ENCODE assay signal across 7 cellular contexts in genomic region chr3:24496529-24497482, GRCh38. TPM values are rescaled to one million over a fixed set of nuclear protein-coding genes. Genes with fewer than 3 reads are reported as not detected.
A peak's percentile ranks its signal among the peaks of the same experiment; 100 is the strongest.
DNase-seq lines count a peak whose midpoint lies in the region; ATAC-seq and TF ChIP-seq lines count a peak whose summit lies in the region.

No MANE protein-coding gene starts in this region.

- H3K4me1 Mint-ChIP-seq in H9, result peaks cover 55 to 57% of the 10 kb centered on the region in 2 experiments

- H2BK5ac ChIP-seq in H9 (ENCODE audit: insufficient read length, low read length), result no peak overlapping the region

- ATAC-seq in SK-N-SH treated with all-trans-retinoic acid at 6 μM for 48 hours (peak; percentile 34), HG03196 (IDR thresholded peaks at IDR 0.05; ENCODE audit: unreplicated experiment) (no peak)

- no peak overlapping the region for H3K56ac ChIP-seq in H9 (ENCODE audit: insufficient read length, low read depth, low read length)

- no peaks in the 10 kb centered on the region for H3K9me3 ChIP-seq in H9 (ENCODE audit: control insufficient read depth, low read depth, low read length)

- no peak overlapping the region for H2BK120ac ChIP-seq in H9 (ENCODE audit: low read depth, low read length, poor library complexity, severe bottlenecking)

- H3K27ac Mint-ChIP-seq in H9, result no peak overlapping the region

- no peak overlapping the region for H4K8ac ChIP-seq in H9 (replicated peaks; ENCODE audit: insufficient read length, low read depth, low read length)

- H3K14ac ChIP-seq in H9 (ENCODE audit: insufficient read depth, low read length), result no peak overlapping the region

- H3K27me3 Mint-ChIP-seq in H9 (ENCODE audit: low read depth), result peaks cover 41% of the 10 kb centered on the region

- peaks cover 6% of the 10 kb centered on the region; the same call in 1 of the 2 replicates for H3K27me3 ChIP-seq in H9 (ENCODE audit: insufficient read depth, low read length)

- H3K23me2 ChIP-seq in H9 (ENCODE audit: insufficient read length, low read depth, low read length, poor library complexity, severe bottlenecking), result peaks cover 16% of the 10 kb centered on the region

- no peaks in the 10 kb centered on the region for H3K36me3 Mint-ChIP-seq in H9 (ENCODE audit: insufficient read depth in 1 of 3, low read depth in 3 of 3)

- H3K4me2 ChIP-seq in H9 (ENCODE audit: insufficient read depth, insufficient read length, low read length), result no peak overlapping the region

- no peak overlapping the region for H3K27ac ChIP-seq in H9 (ENCODE audit: insufficient read length, low read depth, low read length)

- H2AFZ ChIP-seq in H9 (ENCODE audit: low read length), result no peak overlapping the region

- H3K4ac ChIP-seq in H9 (ENCODE audit: low read depth, low read length), result no peak overlapping the region

- DNase-seq in H9, result peak; percentile 84
- DNase-seq in cardiac septum (ENCODE audit: low spot score), result peak; percentile 79
- peak; percentile 49 for DNase-seq in retina
- DNase-seq in stimulated activated CD4-positive, alpha-beta T cell treated with anti-CD3 and anti-CD28 coated beads, Interleukin-4, amount 100 ng/mL, for 24 hours, result no peak
- DNase-seq in NCI-H2171 (lab: John Stamatoyannopoulos, UW), result no peak

- H4K91ac ChIP-seq in H9 (ENCODE audit: insufficient read length, low read depth, low read length), result no peak overlapping the region

- no CpG with 5 or more reads among the region's 16 CpGs for WGBS in H9 (ENCODE audit: extremely low coverage, insufficient read length, low lambda C conversion rate)

- H3K4me3 Mint-ChIP-seq in H9, result peak overlapping the region in 1 of 2 experiments; percentile 7; a peak in 1 of 5 replicates

- no peak overlapping the region for H2BK20ac ChIP-seq in H9 (ENCODE audit: low read depth, low read length, poor library complexity, severe bottlenecking)

- no peak overlapping the region for H2AK5ac ChIP-seq in H9 (ENCODE audit: insufficient read length, low read length)

- H3K4me1 ChIP-seq in H9 (ENCODE audit: insufficient read depth, low read length), result peaks cover 14% of the 10 kb centered on the region; the same call in 1 of the 2 replicates

- H2BK12ac ChIP-seq in H9 (ENCODE audit: insufficient read length, low read depth, low read length), result no peak overlapping the region

- TF ChIP-seq CTCF in H9 (conservative IDR thresholded peaks at IDR 0.05), result peak; percentile 64

- no peak overlapping the region for H3T11ph ChIP-seq in H9 (ENCODE audit: low read length)

- no peaks in the 10 kb centered on the region for H3K79me2 ChIP-seq in H9 (ENCODE audit: insufficient read depth, low read length)

- H3K9me3 Mint-ChIP-seq in H9, result no peaks in the 10 kb centered on the region

- no peak overlapping the region for H3K18ac ChIP-seq in H9 (ENCODE audit: insufficient read length, low read depth, low read length)

- H4K5ac ChIP-seq in H9 (ENCODE audit: insufficient read length, low read depth, low read length), result no peak overlapping the region

- no peak overlapping the region for H3K9ac ChIP-seq in H9 (ENCODE audit: extremely low read depth, insufficient read length, low read length)

- no peaks in the 10 kb centered on the region for H3K79me1 ChIP-seq in H9 (ENCODE audit: insufficient read depth, low read depth, low read length, poor library complexity, severe bottlenecking)

- H4K20me1 ChIP-seq in H9 (ENCODE audit: control insufficient read depth, insufficient read depth, insufficient read length), result no peaks in the 10 kb centered on the region

- H2BK15ac ChIP-seq in H9 (ENCODE audit: low read depth, low read length), result no peak overlapping the region

- no peak overlapping the region for H3K23ac ChIP-seq in H9 (ENCODE audit: insufficient read length, low read depth, low read length)

- intact Hi-C loops in cardiac septum (cut with DNase I), result no loop called here

TF ChIP-seq in SK-N-SH treated with all-trans-retinoic acid at 6 μM for 48 hours, 23 proteins besides CTCF, POLR2A, EP300 and RAD21:
- TF ChIP-seq ZC3H10 (CRISPR knock-in tag; IDR thresholded peaks at IDR 0.05), result no peak
- TF ChIP-seq RARB (CRISPR knock-in tag; IDR thresholded peaks at IDR 0.05), result no peak
- no peak for TF ChIP-seq GLIS3 (CRISPR knock-in tag; IDR thresholded peaks at IDR 0.05)
- TF ChIP-seq ZFP30 (CRISPR knock-in tag; IDR thresholded peaks at IDR 0.05), result no peak
- TF ChIP-seq ZNF8 (CRISPR knock-in tag; IDR thresholded peaks at IDR 0.05), result no peak
- no peak for TF ChIP-seq ARNTL (CRISPR knock-in tag; IDR thresholded peaks at IDR 0.05; ENCODE audit: borderline replicate concordance, low read depth)
- TF ChIP-seq CSDC2 (CRISPR knock-in tag; IDR thresholded peaks at IDR 0.05), result no peak
- no peak for TF ChIP-seq ZNF70 (CRISPR knock-in tag; IDR thresholded peaks at IDR 0.05)
- no peak for TF ChIP-seq CREB5 (CRISPR knock-in tag; IDR thresholded peaks at IDR 0.05; ENCODE audit: low read depth)
- TF ChIP-seq BACH2 (CRISPR knock-in tag; IDR thresholded peaks at IDR 0.05; ENCODE audit: borderline replicate concordance), result no peak
- TF ChIP-seq TSHZ2 (CRISPR knock-in tag; IDR thresholded peaks at IDR 0.05), result no peak
- no peak for TF ChIP-seq TOX (CRISPR knock-in tag; IDR thresholded peaks at IDR 0.05; ENCODE audit: borderline replicate concordance)
- no peak for TF ChIP-seq CSRNP3 (CRISPR knock-in tag; IDR thresholded peaks at IDR 0.05)

RNA-seq across cellular contexts. Expression of gene THRB, which starts 2.2 kb away (rescaled TPM):
- total RNA-seq in H9 (2021) (6.8 and 8.6 TPM in 2 replicates), cardiac septum (27.2 TPM)

Comparison
In these comparisons a context has a peak if more than half of its experiments do, and no peak if none do; other contexts are left out.
1. DNase-seq: peak in H9 (single experiment), cardiac septum (single experiment) and retina (single experiment); none in stimulated activated CD4-positive, alpha-beta T cell treated with anti-CD3 and anti-CD28 coated beads, Interleukin-4, amount 100 ng/mL, for 24 hours (single experiment) and NCI-H2171 (single experiment).